Comparison of ENCODE assay signal across 1 cellular context in genomic region chr6:153000243-153000642, GRCh38.
TF ChIP-seq lines count a peak whose summit lies in the region.

No MANE protein-coding gene starts in this region.

TF ChIP-seq in GM23338, 12 proteins besides CTCF, POLR2A, EP300 and RAD21 (continued from another document):
- TF ChIP-seq, protein P1, sequence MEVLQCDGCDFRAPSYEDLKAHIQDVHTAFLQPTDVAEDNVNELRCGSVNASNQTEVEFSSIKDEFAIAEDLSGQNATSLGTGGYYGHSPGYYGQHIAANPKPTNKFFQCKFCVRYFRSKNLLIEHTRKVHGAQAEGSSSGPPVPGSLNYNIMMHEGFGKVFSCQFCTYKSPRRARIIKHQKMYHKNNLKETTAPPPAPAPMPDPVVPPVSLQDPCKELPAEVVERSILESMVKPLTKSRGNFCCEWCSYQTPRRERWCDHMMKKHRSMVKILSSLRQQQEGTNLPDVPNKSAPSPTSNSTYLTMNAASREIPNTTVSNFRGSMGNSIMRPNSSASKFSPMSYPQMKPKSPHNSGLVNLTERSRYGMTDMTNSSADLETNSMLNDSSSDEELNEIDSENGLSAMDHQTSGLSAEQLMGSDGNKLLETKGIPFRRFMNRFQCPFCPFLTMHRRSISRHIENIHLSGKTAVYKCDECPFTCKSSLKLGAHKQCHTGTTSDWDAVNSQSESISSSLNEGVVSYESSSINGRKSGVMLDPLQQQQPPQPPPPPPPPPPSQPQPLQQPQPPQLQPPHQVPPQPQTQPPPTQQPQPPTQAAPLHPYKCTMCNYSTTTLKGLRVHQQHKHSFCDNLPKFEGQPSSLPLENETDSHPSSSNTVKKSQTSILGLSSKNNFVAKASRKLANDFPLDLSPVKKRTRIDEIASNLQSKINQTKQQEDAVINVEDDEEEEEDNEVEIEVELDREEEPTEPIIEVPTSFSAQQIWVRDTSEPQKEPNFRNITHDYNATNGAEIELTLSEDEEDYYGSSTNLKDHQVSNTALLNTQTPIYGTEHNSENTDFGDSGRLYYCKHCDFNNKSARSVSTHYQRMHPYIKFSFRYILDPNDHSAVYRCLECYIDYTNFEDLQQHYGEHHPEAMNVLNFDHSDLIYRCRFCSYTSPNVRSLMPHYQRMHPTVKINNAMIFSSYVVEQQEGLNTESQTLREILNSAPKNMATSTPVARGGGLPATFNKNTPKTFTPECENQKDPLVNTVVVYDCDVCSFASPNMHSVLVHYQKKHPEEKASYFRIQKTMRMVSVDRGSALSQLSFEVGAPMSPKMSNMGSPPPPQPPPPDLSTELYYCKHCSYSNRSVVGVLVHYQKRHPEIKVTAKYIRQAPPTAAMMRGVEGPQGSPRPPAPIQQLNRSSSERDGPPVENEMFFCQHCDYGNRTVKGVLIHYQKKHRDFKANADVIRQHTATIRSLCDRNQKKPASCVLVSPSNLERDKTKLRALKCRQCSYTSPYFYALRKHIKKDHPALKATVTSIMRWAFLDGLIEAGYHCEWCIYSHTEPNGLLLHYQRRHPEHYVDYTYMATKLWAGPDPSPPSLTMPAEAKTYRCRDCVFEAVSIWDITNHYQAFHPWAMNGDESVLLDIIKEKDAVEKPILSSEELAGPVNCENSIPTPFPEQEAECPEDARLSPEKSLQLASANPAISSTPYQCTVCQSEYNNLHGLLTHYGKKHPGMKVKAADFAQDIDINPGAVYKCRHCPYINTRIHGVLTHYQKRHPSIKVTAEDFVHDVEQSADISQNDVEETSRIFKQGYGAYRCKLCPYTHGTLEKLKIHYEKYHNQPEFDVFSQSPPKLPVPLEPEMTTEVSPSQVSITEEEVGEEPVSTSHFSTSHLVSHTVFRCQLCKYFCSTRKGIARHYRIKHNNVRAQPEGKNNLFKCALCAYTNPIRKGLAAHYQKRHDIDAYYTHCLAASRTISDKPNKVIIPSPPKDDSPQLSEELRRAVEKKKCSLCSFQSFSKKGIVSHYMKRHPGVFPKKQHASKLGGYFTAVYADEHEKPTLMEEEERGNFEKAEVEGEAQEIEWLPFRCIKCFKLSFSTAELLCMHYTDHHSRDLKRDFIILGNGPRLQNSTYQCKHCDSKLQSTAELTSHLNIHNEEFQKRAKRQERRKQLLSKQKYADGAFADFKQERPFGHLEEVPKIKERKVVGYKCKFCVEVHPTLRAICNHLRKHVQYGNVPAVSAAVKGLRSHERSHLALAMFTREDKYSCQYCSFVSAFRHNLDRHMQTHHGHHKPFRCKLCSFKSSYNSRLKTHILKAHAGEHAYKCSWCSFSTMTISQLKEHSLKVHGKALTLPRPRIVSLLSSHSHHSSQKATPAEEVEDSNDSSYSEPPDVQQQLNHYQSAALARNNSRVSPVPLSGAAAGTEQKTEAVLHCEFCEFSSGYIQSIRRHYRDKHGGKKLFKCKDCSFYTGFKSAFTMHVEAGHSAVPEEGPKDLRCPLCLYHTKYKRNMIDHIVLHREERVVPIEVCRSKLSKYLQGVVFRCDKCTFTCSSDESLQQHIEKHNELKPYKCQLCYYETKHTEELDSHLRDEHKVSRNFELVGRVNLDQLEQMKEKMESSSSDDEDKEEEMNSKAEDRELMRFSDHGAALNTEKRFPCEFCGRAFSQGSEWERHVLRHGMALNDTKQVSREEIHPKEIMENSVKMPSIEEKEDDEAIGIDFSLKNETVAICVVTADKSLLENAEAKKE (CRISPR knock-in tag; IDR thresholded peaks at IDR 0.05): no peak
- no peak for TF ChIP-seq STAT1 (IDR thresholded peaks at IDR 0.05; ENCODE audit: unreplicated experiment)
- TF ChIP-seq ETS1 (IDR thresholded peaks at IDR 0.05): no peak
- TF ChIP-seq CREB1 (CRISPR knock-in tag; IDR thresholded peaks at IDR 0.05; ENCODE audit: low read depth): no peak
- no peak for TF ChIP-seq ZNF331 (CRISPR knock-in tag; IDR thresholded peaks at IDR 0.05; ENCODE audit: low read depth)
- TF ChIP-seq ZNF114 (CRISPR knock-in tag; IDR thresholded peaks at IDR 0.05): no peak
- TF ChIP-seq JUNB (IDR thresholded peaks at IDR 0.05; ENCODE audit: unreplicated experiment): no peak
- TF ChIP-seq POLR2AphosphoS5 (IDR thresholded peaks at IDR 0.05; ENCODE audit: low read depth): no peak
- TF ChIP-seq EZH2 (IDR thresholded peaks at IDR 0.05; ENCODE audit: low read depth, unreplicated experiment): no peak
- no peak for TF ChIP-seq NANOG (IDR thresholded peaks at IDR 0.05; ENCODE audit: borderline replicate concordance)
- TF ChIP-seq, protein P2, sequence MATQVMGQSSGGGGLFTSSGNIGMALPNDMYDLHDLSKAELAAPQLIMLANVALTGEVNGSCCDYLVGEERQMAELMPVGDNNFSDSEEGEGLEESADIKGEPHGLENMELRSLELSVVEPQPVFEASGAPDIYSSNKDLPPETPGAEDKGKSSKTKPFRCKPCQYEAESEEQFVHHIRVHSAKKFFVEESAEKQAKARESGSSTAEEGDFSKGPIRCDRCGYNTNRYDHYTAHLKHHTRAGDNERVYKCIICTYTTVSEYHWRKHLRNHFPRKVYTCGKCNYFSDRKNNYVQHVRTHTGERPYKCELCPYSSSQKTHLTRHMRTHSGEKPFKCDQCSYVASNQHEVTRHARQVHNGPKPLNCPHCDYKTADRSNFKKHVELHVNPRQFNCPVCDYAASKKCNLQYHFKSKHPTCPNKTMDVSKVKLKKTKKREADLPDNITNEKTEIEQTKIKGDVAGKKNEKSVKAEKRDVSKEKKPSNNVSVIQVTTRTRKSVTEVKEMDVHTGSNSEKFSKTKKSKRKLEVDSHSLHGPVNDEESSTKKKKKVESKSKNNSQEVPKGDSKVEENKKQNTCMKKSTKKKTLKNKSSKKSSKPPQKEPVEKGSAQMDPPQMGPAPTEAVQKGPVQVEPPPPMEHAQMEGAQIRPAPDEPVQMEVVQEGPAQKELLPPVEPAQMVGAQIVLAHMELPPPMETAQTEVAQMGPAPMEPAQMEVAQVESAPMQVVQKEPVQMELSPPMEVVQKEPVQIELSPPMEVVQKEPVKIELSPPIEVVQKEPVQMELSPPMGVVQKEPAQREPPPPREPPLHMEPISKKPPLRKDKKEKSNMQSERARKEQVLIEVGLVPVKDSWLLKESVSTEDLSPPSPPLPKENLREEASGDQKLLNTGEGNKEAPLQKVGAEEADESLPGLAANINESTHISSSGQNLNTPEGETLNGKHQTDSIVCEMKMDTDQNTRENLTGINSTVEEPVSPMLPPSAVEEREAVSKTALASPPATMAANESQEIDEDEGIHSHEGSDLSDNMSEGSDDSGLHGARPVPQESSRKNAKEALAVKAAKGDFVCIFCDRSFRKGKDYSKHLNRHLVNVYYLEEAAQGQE (IDR thresholded peaks at IDR 0.05; ENCODE audit: unreplicated experiment): no peak
